8 cellular contexts compared by ENCODE assay signal in the genomic region with DNA sequence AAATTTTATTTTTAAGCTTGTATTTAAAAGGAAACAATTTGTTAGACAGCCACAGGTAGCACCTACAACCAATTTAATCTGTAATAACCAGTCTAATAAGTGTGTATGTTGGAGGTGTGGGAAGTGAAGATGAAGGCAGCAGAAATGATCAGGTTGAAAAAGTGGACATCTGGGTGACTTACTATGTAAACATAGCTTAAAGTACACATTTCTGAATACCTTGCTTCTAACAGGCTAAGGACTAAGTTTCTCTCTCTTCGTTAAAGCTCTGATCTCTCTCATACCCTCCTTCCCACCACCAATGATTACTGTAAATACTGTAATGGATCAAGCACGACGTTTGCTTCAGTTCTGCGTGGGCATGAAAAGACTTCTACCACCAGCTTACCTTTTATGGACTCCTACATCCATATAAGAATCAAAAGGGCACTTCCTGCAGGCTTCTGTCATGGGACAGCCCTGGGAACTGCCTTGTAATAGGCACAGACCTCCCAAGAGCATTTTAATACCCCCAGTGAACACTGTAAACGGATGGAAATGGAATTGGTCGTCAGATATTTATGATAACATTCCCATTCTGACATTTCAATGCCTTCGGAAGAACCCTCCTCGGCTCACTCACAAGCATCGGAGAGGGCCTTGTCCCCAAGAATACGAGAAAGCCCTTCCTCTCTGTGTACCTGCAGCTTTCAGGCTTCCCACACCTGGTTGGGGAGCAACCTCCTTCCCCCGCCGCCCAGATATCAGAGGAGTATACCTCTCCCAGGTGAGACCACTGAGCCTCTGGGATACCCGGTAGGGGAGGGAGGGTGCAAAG. TPM values are rescaled to one million over a fixed set of nuclear protein-coding genes. Genes with fewer than 3 reads are reported as not detected.
DNase-seq lines count a peak whose midpoint lies in the region; ATAC-seq, FAIRE-seq and TF ChIP-seq lines count a peak whose summit lies in the region.

No MANE protein-coding gene starts in this region.

- TF ChIP-seq EP300 in K562 (IDR thresholded peaks at IDR 0.05; ENCODE audit: low read length) = no peak
- TF ChIP-seq EP300 in HepG2 (IDR thresholded peaks at IDR 0.05; ENCODE audit: low read depth in 2 of 2, low read length in 2 of 2) = no peak
- no peak for TF ChIP-seq EP300 in HepG2 (CRISPR knock-in tag; IDR thresholded peaks at IDR 0.05; ENCODE audit: borderline replicate concordance)

- peak overlapping the region; percentile 88 for H3K4me2 ChIP-seq in K562 (ENCODE audit: insufficient read depth, low read length)
- peak overlapping the region; percentile 81 for H3K4me2 ChIP-seq in HepG2 (ENCODE audit: low read depth, low read length)

- H3K9ac ChIP-seq in K562 (ENCODE audit: insufficient read depth in 1 of 2, low read depth in 2 of 2, low read length in 2 of 2) (peak overlapping the region; percentile 82 to 95), HepG2 (ENCODE audit: insufficient read depth, low read depth, low read length) (peak overlapping the region; percentile 97)

- H2AFZ ChIP-seq in K562 (ENCODE audit: low read depth, low read length) (peak overlapping the region; percentile 97), HepG2 (ENCODE audit: low read length) (peak overlapping the region; percentile 66)

- intact Hi-C loops in K562 (cut with micrococcal nuclease) (no loop called here), HepG2 (cut with micrococcal nuclease; ENCODE audit: unreplicated experiment) (no loop called here)

- POLR2A ChIA-PET in K562 (lab: Yijun Ruan, JAX) = interaction anchor here (0.7 to 1.8 kb wide), 4 partner anchors 11 to 155 kb away, joined by 3 to 5 read pairs (median 4); no protein-coding TSS in a partner anchor
- POLR2A ChIA-PET in HepG2 (lab: Yijun Ruan, JAX) = interaction anchor here (0.9 to 2.8 kb wide), 5 partner anchors 11 to 210 kb away, joined by 3 to 10 read pairs (median 6); partner anchors contain the start of genes DBF4B and EFTUD2

- TF ChIP-seq POLR2A in K562 (conservative IDR thresholded peaks at IDR 0.05) = no peak
- TF ChIP-seq POLR2A in HepG2 (IDR thresholded peaks at IDR 0.05; ENCODE audit: insufficient read depth in 1 of 2, low read depth in 2 of 2, low read length in 2 of 2) = no peak

- H3K27me3 Mint-ChIP-seq in IgD-negative memory B cell = no peaks in the 10 kb centered on the region

- FAIRE-seq in K562 (lab: Jason Lieb, UNC) (no peak), HepG2 (lab: Jason Lieb, UNC) (no peak)

- H3K9me3 ChIP-seq in K562 (replicated peaks; ENCODE audit: control insufficient read depth, insufficient read depth, low read depth, low read length) (no peaks in the 10 kb centered on the region), HepG2 (ENCODE audit: low read length) (no peaks in the 10 kb centered on the region), thymus (ENCODE audit: control insufficient read depth) (no peaks in the 10 kb centered on the region)

- H3K4me3 ChIP-seq in K562 (peak overlapping the region; percentile 53), HepG2 (replicated peaks in 1 of 3; ENCODE audit: insufficient read depth in 1 of 3, low read depth in 2 of 3, low read length in 3 of 3) (peak overlapping the region; percentile 90 to 95 (median 92)), thymus (ENCODE audit: low read length) (peak overlapping the region; percentile 65)

- H3K36me3 ChIP-seq in K562 (ENCODE audit: control insufficient read depth, insufficient read depth, low read length) = peaks cover 7% of the 10 kb centered on the region; the same call in 2 of the 3 replicates
- peaks cover 3 to 11% of the 10 kb centered on the region in 2 experiments; a peak in 3 of 5 replicates for H3K36me3 ChIP-seq in HepG2 (replicated peaks in 1 of 2; ENCODE audit: control insufficient read depth in 1 of 2, insufficient read depth in 2 of 2, low read length in 2 of 2)
- H3K36me3 ChIP-seq in thymus (ENCODE audit: control insufficient read depth, insufficient read depth) = peaks cover 7% of the 10 kb centered on the region

- WGBS in K562 (ENCODE audit: insufficient coverage, low coverage, missing lambda C conversion rate) = 7% methylated on average over 13 of the region's 13 CpGs
- WGBS in HepG2 (ENCODE audit: low lambda C conversion rate) = under 1% methylated on average over 12 of the region's 13 CpGs
- 4% methylated on average over 13 of the region's 13 CpGs for WGBS in thymus

- TSS peak; percentile 61 for BruUV-seq in K562 (replicated peaks; lab: Mats Ljungman, UMichigan)
- TSS peak; percentile 66 for BruUV-seq in HepG2 (replicated peaks; lab: Mats Ljungman, UMichigan)

- H3K9me3 Mint-ChIP-seq in IgD-negative memory B cell = no peaks in the 10 kb centered on the region

- H4K20me1 ChIP-seq in K562 (replicated peaks; ENCODE audit: control insufficient read depth, insufficient read depth, low read length) = no peaks in the 10 kb centered on the region
- H4K20me1 ChIP-seq in HepG2 (ENCODE audit: insufficient read depth, low read length) = no peaks in the 10 kb centered on the region

- H3K9me1 ChIP-seq in K562 (ENCODE audit: control insufficient read depth, insufficient read depth, low read length) = no peaks in the 10 kb centered on the region

- no peaks in the 10 kb centered on the region for H3K36me3 Mint-ChIP-seq in IgD-negative memory B cell

- peak overlapping the region; percentile 89 to 92 (median 90) for H3K27ac Mint-ChIP-seq in IgD-negative memory B cell

- H3K27me3 ChIP-seq in K562 (ENCODE audit: control insufficient read depth in 2 of 2, insufficient read depth in 2 of 2, low read length in 2 of 2) = no peaks in the 10 kb centered on the region
- peaks cover 0 to 3% of the 10 kb centered on the region in 2 experiments; a peak in 1 of 5 replicates for H3K27me3 ChIP-seq in HepG2 (ENCODE audit: control insufficient read depth in 1 of 2, insufficient read depth in 2 of 2, low read length in 2 of 2)
- H3K27me3 ChIP-seq in thymus (ENCODE audit: control insufficient read depth, insufficient read depth) = no peaks in the 10 kb centered on the region

- peaks cover 8 to 11% of the 10 kb centered on the region in 2 experiments; a peak in 4 of 5 replicates for H3K4me1 ChIP-seq in K562 (replicated peaks in 1 of 2; ENCODE audit: control insufficient read depth in 2 of 2, insufficient read depth in 2 of 2, low read length in 2 of 2)
- H3K4me1 ChIP-seq in HepG2 (ENCODE audit: insufficient read depth, low read length) = peaks cover 27% of the 10 kb centered on the region
- H3K4me1 ChIP-seq in thymus (ENCODE audit: control insufficient read depth, insufficient read depth, low read length) = peaks cover 9% of the 10 kb centered on the region

- in situ Hi-C loops in K562 (cut with MboI) = no loop called here
- in situ Hi-C loops in HepG2 (cut with HindIII; ENCODE audit: extremely low pct_ligation_motif_present, low pct_unique_long_range_greater_than_20kb) = no loop called here

- H3K79me2 ChIP-seq in K562 (ENCODE audit: control insufficient read depth, insufficient read depth, low read length) (peaks cover 15% of the 10 kb centered on the region), HepG2 (ENCODE audit: insufficient read depth, low read length) (peaks cover 40% of the 10 kb centered on the region)

- H3K27ac ChIP-seq in K562 (ENCODE audit: extremely low read depth, low read depth, low read length) (peak overlapping the region; percentile 81), HepG2 (ENCODE audit: extremely low read length, insufficient read depth, low read length) (peak overlapping the region; percentile 81), thymus (ENCODE audit: low read depth) (no peak overlapping the region)

- peak overlapping the region; percentile 97 to 99 (median 98) for H3K4me3 Mint-ChIP-seq in IgD-negative memory B cell

- CTCF ChIA-PET in K562 (lab: Yijun Ruan, JAX; ENCODE audit: low intra/inter-chr PET ratio) = no interaction called here
- CTCF ChIA-PET in HepG2 (lab: Yijun Ruan, JAX; ENCODE audit: low intra/inter-chr PET ratio, low total read pairs) = no interaction called here

- no peak for TF ChIP-seq CTCF in K562 (IDR thresholded peaks at IDR 0.05 in 2 of 3, conservative IDR thresholded peaks at IDR 0.05 in 1 of 3; ENCODE audit: insufficient read depth in 2 of 3, low read depth in 1 of 3, low read length in 3 of 3)
- no peak for TF ChIP-seq CTCF in HepG2 (CRISPR knock-in tag; IDR thresholded peaks at IDR 0.05)

- no peak for TF ChIP-seq RAD21 in K562 (CRISPR knock-in tag; conservative IDR thresholded peaks at IDR 0.05 in 1 of 2, IDR thresholded peaks at IDR 0.05 in 1 of 2)
- no peak for TF ChIP-seq RAD21 in HepG2 (CRISPR knock-in tag; IDR thresholded peaks at IDR 0.05)

- H3K4me1 Mint-ChIP-seq in IgD-negative memory B cell = peaks cover 14 to 27% (median 21%) of the 10 kb centered on the region in 3 donors

- DNase-seq in NCI-H345 treated with DMSO at 0.1 percent for 48 hours (lab: John Stamatoyannopoulos, UW; ENCODE audit: unreplicated experiment) (peak; percentile 5), NCI-H345 (lab: John Stamatoyannopoulos, UW) (no peak), K562 (ENCODE audit: extremely low read depth in 1 of 4, low spot score in 3 of 4) (peak in 1 of 4 experiments; percentile 5), HepG2 (ENCODE audit: low spot score) (peak; percentile 22), globus pallidus (ENCODE audit: low spot score) (no peak), UCSD-AML1 (lab: John Stamatoyannopoulos, UW; ENCODE audit: unreplicated experiment) (no peak)

- peak; percentile 2; the same call in 2 of the 3 replicates for ATAC-seq in K562
- ATAC-seq in HepG2 = peak; percentile 54

RNA-seq across cellular contexts. Expression of gene CCDC43, which starts 0.7 kb away (rescaled TPM):
- 9.7 TPM for polyA plus RNA-seq in IgD-negative memory B cell
- total RNA-seq in K562 (2011; cell fraction: chromatin; rRNA removed; ENCODE audit: low replicate concordance) = 7.6 and 17.2 TPM in 2 replicates
- 4.7 and 5.1 TPM in 2 replicates for total RNA-seq in K562 (2011; cell fraction: nucleolus; rRNA removed)
- total RNA-seq in K562 (2011; cell fraction: nucleoplasm; rRNA removed) = 9.2 and 14.0 TPM in 2 replicates
- total RNA-seq in K562 (2014; rRNA removed) = 25.0 and 29.2 TPM in 2 replicates
- 40.7 and 46.9 TPM in 2 replicates for total RNA-seq in K562 (2014; rRNA removed; fragmentation: Illumina TruSeq; extraction: Trizol)
- total RNA-seq in K562 (2015; rRNA removed; fragmentation: Illumina TruSeq; extraction: Trizol) = 39.2 and 42.3 TPM in 2 replicates
- total RNA-seq in K562 (2021) = 22.9 and 23.6 TPM in 2 replicates
- 11.8 and 16.8 TPM in 2 replicates for polyA plus RNA-seq in K562 (2011; rRNA removed)
- polyA plus RNA-seq in K562 (2011; cell fraction: cytosol; rRNA removed) = 2.1 and 5.0 TPM in 2 replicates
- 5.3 and 5.8 TPM in 2 replicates for polyA plus RNA-seq in K562 (2011; cell fraction: nucleus; rRNA removed)
- 15.3 and 17.8 TPM in 2 replicates for polyA plus RNA-seq in K562 (2012)
- 29.1 and 35.1 TPM in 2 replicates for polyA plus RNA-seq in K562 (2014; fragmentation: Illumina TruSeq; extraction: Trizol)
- polyA plus RNA-seq in K562 (2014; fragmentation: Nextera tagmentation; extraction: Ambion mirVana) = 10 to 100 TPM; 11.7 to 13.7 TPM
- 21.8 and 25.9 TPM in 2 replicates for polyA plus RNA-seq in K562 (2014; rRNA removed)
- 39.5 and 40.0 TPM in 2 replicates for polyA minus RNA-seq in K562 (2011; rRNA and poly(A)+ RNA removed)
- polyA minus RNA-seq in K562 (2011; cell fraction: cytosol; rRNA and poly(A)+ RNA removed) = 5.7 and 12.8 TPM in 2 replicates
- 4.6 and 10.1 TPM in 2 replicates for polyA minus RNA-seq in K562 (2011; cell fraction: nucleus; rRNA and poly(A)+ RNA removed)
- total RNA-seq in HepG2 (2016; rRNA removed; fragmentation: Illumina TruSeq; extraction: Trizol) = 94.8 and 116 TPM in 2 replicates
- 11.0 and 13.6 TPM in 2 replicates for total RNA-seq in HepG2 (2016; cell fraction: cytosol; rRNA removed; fragmentation: Illumina TruSeq; extraction: Trizol; ENCODE audit: low read depth)
- 93.0 and 123 TPM in 2 replicates for total RNA-seq in HepG2 (2016; cell fraction: insoluble cytoplasmic fraction; rRNA removed; fragmentation: Illumina TruSeq; extraction: Trizol)
- total RNA-seq in HepG2 (2016; cell fraction: membrane; rRNA removed; fragmentation: Illumina TruSeq; extraction: Trizol) = 37.8 and 46.7 TPM in 2 replicates
- total RNA-seq in HepG2 (2016; cell fraction: nucleus; rRNA removed; fragmentation: Illumina TruSeq; extraction: Trizol) = 58.7 and 75.0 TPM in 2 replicates
- polyA plus RNA-seq in HepG2 (2011; rRNA removed) = 12.4 and 17.5 TPM in 2 replicates
- polyA plus RNA-seq in HepG2 (2011; cell fraction: cytosol; rRNA removed) = 8.3 and 10.3 TPM in 2 replicates
- polyA plus RNA-seq in HepG2 (2011; cell fraction: nucleus; rRNA removed) = 8.6 and 9.0 TPM in 2 replicates
- 29.4 and 39.6 TPM in 2 replicates for polyA plus RNA-seq in HepG2 (2012)
- 6.9 and 7.3 TPM in 2 replicates for polyA plus RNA-seq in HepG2 (2016; cell fraction: cytosol; fragmentation: Illumina TruSeq; extraction: Trizol; ENCODE audit: low read depth)
- 89.3 and 93.4 TPM in 2 replicates for polyA plus RNA-seq in HepG2 (2016; cell fraction: insoluble cytoplasmic fraction; fragmentation: Illumina TruSeq; extraction: Trizol; ENCODE audit: low read depth)
- polyA plus RNA-seq in HepG2 (2016; cell fraction: membrane; fragmentation: Illumina TruSeq; extraction: Trizol; ENCODE audit: low read depth) = 19.3 and 20.4 TPM in 2 replicates
- 81.3 and 81.9 TPM in 2 replicates for polyA plus RNA-seq in HepG2 (2016; cell fraction: nucleus; fragmentation: Illumina TruSeq; extraction: Trizol; ENCODE audit: insufficient read depth, low read depth)
- polyA minus RNA-seq in HepG2 (2011; rRNA and poly(A)+ RNA removed; ENCODE audit: low replicate concordance) = 8.9 and 9.5 TPM in 2 replicates
- polyA minus RNA-seq in HepG2 (2011; cell fraction: cytosol; rRNA and poly(A)+ RNA removed) = 16.4 and 20.5 TPM in 2 replicates
- 40.0 and 40.8 TPM in 2 replicates for polyA minus RNA-seq in HepG2 (2011; cell fraction: nucleus; rRNA and poly(A)+ RNA removed)
- polyA plus RNA-seq in thymus = 19.3 TPM

RNA-seq across cellular contexts. Expression of gene DBF4B, which starts 19.6 kb away (rescaled TPM):
- polyA plus RNA-seq in IgD-negative memory B cell (1.1 TPM), K562 (2011; rRNA removed) (21.8 and 26.8 TPM in 2 replicates), K562 (2014; fragmentation: Illumina TruSeq; extraction: Trizol) (26.6 and 27.4 TPM in 2 replicates), K562 (2014; fragmentation: Nextera tagmentation; extraction: Ambion mirVana) (1 to 10 TPM; 2.5 to 2.9 TPM), K562 (2014; rRNA removed) (20.4 and 21.7 TPM in 2 replicates), HepG2 (2011; rRNA removed) (11.0 and 13.2 TPM in 2 replicates), thymus (5.2 TPM)
- total RNA-seq in K562 (2011; cell fraction: chromatin; rRNA removed; ENCODE audit: low replicate concordance) = 70.0 and 132 TPM in 2 replicates
- 61.5 and 66.2 TPM in 2 replicates for total RNA-seq in K562 (2011; cell fraction: nucleolus; rRNA removed)
- total RNA-seq in K562 (2011; cell fraction: nucleoplasm; rRNA removed) = 79.9 and 98.9 TPM in 2 replicates
- total RNA-seq in K562 (2014; rRNA removed) (13.0 and 13.7 TPM in 2 replicates), K562 (2014; rRNA removed; fragmentation: Illumina TruSeq; extraction: Trizol) (12.3 and 12.5 TPM in 2 replicates), K562 (2015; rRNA removed; fragmentation: Illumina TruSeq; extraction: Trizol) (11.8 and 14.6 TPM in 2 replicates), K562 (2021) (24.0 and 26.9 TPM in 2 replicates), HepG2 (2016; rRNA removed; fragmentation: Illumina TruSeq; extraction: Trizol) (9.0 and 11.7 TPM in 2 replicates)
- polyA plus RNA-seq in K562 (2011; cell fraction: cytosol; rRNA removed) = 15.8 and 20.4 TPM in 2 replicates
- 47.2 and 70.7 TPM in 2 replicates for polyA plus RNA-seq in K562 (2011; cell fraction: nucleus; rRNA removed)
- polyA plus RNA-seq in K562 (2012) = 16.1 and 24.5 TPM in 2 replicates
- polyA minus RNA-seq in K562 (2011; rRNA and poly(A)+ RNA removed) = 13.6 and 14.5 TPM in 2 replicates
- polyA minus RNA-seq in K562 (2011; cell fraction: cytosol; rRNA and poly(A)+ RNA removed) = 9.8 and 13.2 TPM in 2 replicates
- polyA minus RNA-seq in K562 (2011; cell fraction: nucleus; rRNA and poly(A)+ RNA removed) = 11.0 and 11.4 TPM in 2 replicates
- total RNA-seq in HepG2 (2016; cell fraction: cytosol; rRNA removed; fragmentation: Illumina TruSeq; extraction: Trizol; ENCODE audit: low read depth) = 5.1 and 7.1 TPM in 2 replicates
- 9.2 and 10.4 TPM in 2 replicates for total RNA-seq in HepG2 (2016; cell fraction: insoluble cytoplasmic fraction; rRNA removed; fragmentation: Illumina TruSeq; extraction: Trizol)
- 8.6 TPM in 2 replicates for total RNA-seq in HepG2 (2016; cell fraction: membrane; rRNA removed; fragmentation: Illumina TruSeq; extraction: Trizol)
- 14.4 and 16.1 TPM in 2 replicates for total RNA-seq in HepG2 (2016; cell fraction: nucleus; rRNA removed; fragmentation: Illumina TruSeq; extraction: Trizol)
- polyA plus RNA-seq in HepG2 (2011; cell fraction: cytosol; rRNA removed) = 3.7 and 6.3 TPM in 2 replicates
- 26.1 and 32.6 TPM in 2 replicates for polyA plus RNA-seq in HepG2 (2011; cell fraction: nucleus; rRNA removed)
- 5.8 and 8.4 TPM in 2 replicates for polyA plus RNA-seq in HepG2 (2012)
- polyA plus RNA-seq in HepG2 (2016; cell fraction: cytosol; fragmentation: Illumina TruSeq; extraction: Trizol; ENCODE audit: low read depth) = 1.6 and 1.7 TPM in 2 replicates
- polyA plus RNA-seq in HepG2 (2016; cell fraction: insoluble cytoplasmic fraction; fragmentation: Illumina TruSeq; extraction: Trizol; ENCODE audit: low read depth) = 10.5 and 12.2 TPM in 2 replicates
- 6.2 and 6.4 TPM in 2 replicates for polyA plus RNA-seq in HepG2 (2016; cell fraction: membrane; fragmentation: Illumina TruSeq; extraction: Trizol; ENCODE audit: low read depth)
- polyA plus RNA-seq in HepG2 (2016; cell fraction: nucleus; fragmentation: Illumina TruSeq; extraction: Trizol; ENCODE audit: insufficient read depth, low read depth) = 45.6 and 45.7 TPM in 2 replicates
- 14.4 and 29.8 TPM in 2 replicates for polyA minus RNA-seq in HepG2 (2011; rRNA and poly(A)+ RNA removed; ENCODE audit: low replicate concordance)
- 2.5 and 3.0 TPM in 2 replicates for polyA minus RNA-seq in HepG2 (2011; cell fraction: cytosol; rRNA and poly(A)+ RNA removed)
- 8.5 and 9.8 TPM in 2 replicates for polyA minus RNA-seq in HepG2 (2011; cell fraction: nucleus; rRNA and poly(A)+ RNA removed)

RNA-seq across cellular contexts. Expression of gene MEIOC, which starts 32.6 kb away (rescaled TPM):
- polyA plus RNA-seq in IgD-negative memory B cell (0.18 TPM), K562 (2011; rRNA removed) (not detected in 2 replicates), K562 (2014; fragmentation: Illumina TruSeq; extraction: Trizol) (0.04 TPM in 1 of 2 replicates, not detected in the other), K562 (2014; fragmentation: Nextera tagmentation; extraction: Ambion mirVana) (under 1 TPM; 0.07 to 0.23 TPM), K562 (2014; rRNA removed) (not detected in 2 replicates), HepG2 (2011; rRNA removed) (0.04 TPM in 1 of 2 replicates, not detected in the other), thymus (0.05 TPM)
- not detected in 2 replicates for total RNA-seq in K562 (2011; cell fraction: chromatin; rRNA removed; ENCODE audit: low replicate concordance)
- total RNA-seq in K562 (2011; cell fraction: nucleolus; rRNA removed) = not detected in 2 replicates
- not detected in 2 replicates for total RNA-seq in K562 (2011; cell fraction: nucleoplasm; rRNA removed)
- total RNA-seq in K562 (2014; rRNA removed) (0.05 TPM in 1 of 2 replicates, not detected in the other), K562 (2014; rRNA removed; fragmentation: Illumina TruSeq; extraction: Trizol) (not detected in 2 replicates), K562 (2015; rRNA removed; fragmentation: Illumina TruSeq; extraction: Trizol) (not detected in 2 replicates), K562 (2021) (not detected in 2 replicates), HepG2 (2016; rRNA removed; fragmentation: Illumina TruSeq; extraction: Trizol) (0.07 and 0.15 TPM in 2 replicates)
- polyA plus RNA-seq in K562 (2011; cell fraction: cytosol; rRNA removed) = 0.01 TPM in 1 of 2 replicates, not detected in the other
- polyA plus RNA-seq in K562 (2011; cell fraction: nucleus; rRNA removed) = 0.11 TPM in 1 of 2 replicates, not detected in the other
- polyA plus RNA-seq in K562 (2012) = 0.04 and 0.07 TPM in 2 replicates
- not detected in 2 replicates for polyA minus RNA-seq in K562 (2011; rRNA and poly(A)+ RNA removed)
- not detected in 2 replicates for polyA minus RNA-seq in K562 (2011; cell fraction: cytosol; rRNA and poly(A)+ RNA removed)
- polyA minus RNA-seq in K562 (2011; cell fraction: nucleus; rRNA and poly(A)+ RNA removed) = not detected in 2 replicates
- total RNA-seq in HepG2 (2016; cell fraction: cytosol; rRNA removed; fragmentation: Illumina TruSeq; extraction: Trizol; ENCODE audit: low read depth) = 0.10 TPM in 1 of 2 replicates, not detected in the other
- 0.13 TPM in 1 of 2 replicates, not detected in the other for total RNA-seq in HepG2 (2016; cell fraction: insoluble cytoplasmic fraction; rRNA removed; fragmentation: Illumina TruSeq; extraction: Trizol)
- total RNA-seq in HepG2 (2016; cell fraction: membrane; rRNA removed; fragmentation: Illumina TruSeq; extraction: Trizol) = not detected in 2 replicates
- not detected in 2 replicates for total RNA-seq in HepG2 (2016; cell fraction: nucleus; rRNA removed; fragmentation: Illumina TruSeq; extraction: Trizol)
- 0.06 and 0.09 TPM in 2 replicates for polyA plus RNA-seq in HepG2 (2011; cell fraction: cytosol; rRNA removed)
- polyA plus RNA-seq in HepG2 (2011; cell fraction: nucleus; rRNA removed) = 0.17 and 0.21 TPM in 2 replicates
- polyA plus RNA-seq in HepG2 (2012) = 0.27 and 0.53 TPM in 2 replicates
- 0.08 and 0.09 TPM in 2 replicates for polyA plus RNA-seq in HepG2 (2016; cell fraction: cytosol; fragmentation: Illumina TruSeq; extraction: Trizol; ENCODE audit: low read depth)
- 0.19 TPM in 1 of 2 replicates, not detected in the other for polyA plus RNA-seq in HepG2 (2016; cell fraction: insoluble cytoplasmic fraction; fragmentation: Illumina TruSeq; extraction: Trizol; ENCODE audit: low read depth)
- 0.08 and 0.23 TPM in 2 replicates for polyA plus RNA-seq in HepG2 (2016; cell fraction: membrane; fragmentation: Illumina TruSeq; extraction: Trizol; ENCODE audit: low read depth)
- polyA plus RNA-seq in HepG2 (2016; cell fraction: nucleus; fragmentation: Illumina TruSeq; extraction: Trizol; ENCODE audit: insufficient read depth, low read depth) = 0.19 TPM in 1 of 2 replicates, not detected in the other
- polyA minus RNA-seq in HepG2 (2011; rRNA and poly(A)+ RNA removed; ENCODE audit: low replicate concordance) = 0.14 TPM in 1 of 2 replicates, not detected in the other
- not detected in 2 replicates for polyA minus RNA-seq in HepG2 (2011; cell fraction: cytosol; rRNA and poly(A)+ RNA removed)
- polyA minus RNA-seq in HepG2 (2011; cell fraction: nucleus; rRNA and poly(A)+ RNA removed) = 0.13 and 0.37 TPM in 2 replicates

Comparison
In these comparisons a context has a peak if more than half of its experiments do, and no peak if none do; other contexts are left out.
1. DNase-seq: peak in NCI-H345 treated with DMSO at 0.1 percent for 48 hours (single experiment) and HepG2 (single experiment); none in NCI-H345 (single experiment), globus pallidus (single experiment) and UCSD-AML1 (single experiment).
2. Peak in every context shown above with its lines, with median percentiles within 50 percentile points of each other: H3K4me3 ChIP-seq.